Comparison of ENCODE assay signal across 9 cellular contexts in the genomic region with DNA sequence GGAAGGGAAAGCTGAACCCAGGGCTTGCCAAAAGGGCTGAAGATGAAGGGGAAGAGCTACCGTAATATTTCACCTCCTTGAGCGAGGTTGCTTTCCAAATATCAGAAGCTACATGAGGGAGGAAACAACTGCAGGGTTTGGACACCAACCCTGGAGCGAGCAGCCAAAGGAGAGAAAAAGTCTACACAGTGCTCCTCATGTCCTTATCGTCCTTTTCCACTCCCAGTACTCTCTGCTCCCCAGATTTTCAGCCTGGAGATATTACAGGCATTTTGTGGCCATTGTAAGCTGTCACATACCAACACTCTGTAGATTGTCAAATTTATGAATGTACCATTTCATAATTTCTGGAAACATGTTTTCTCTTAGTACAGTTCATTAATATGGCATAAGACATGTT.
"Had no signal": no experiment of that assay in that cellular context is flagged by ENCODE, and none has a peak within 500 bp of the region (broad histone marks: within the 10 kb centered on the region; RNA-seq: fewer than 3 reads in every experiment).

No MANE protein-coding gene starts in this region.

- H3K4me3 ChIP-seq: ascending aorta, testis, vagina had no signal

- H3K4me1 ChIP-seq: ascending aorta, testis, vagina had no signal

- H3K36me3 ChIP-seq: ascending aorta, brain microvascular endothelial cell, vagina had no signal

- DNase-seq: activated gamma-delta T cell; central memory CD4-positive, alpha-beta T cell; effector CD8-positive, alpha-beta T cell; occipital lobe; T-helper 17 cell had no signal

- H3K27ac ChIP-seq: ascending aorta, brain microvascular endothelial cell, testis, vagina had no signal

- H3K9me3 ChIP-seq: testis, vagina had no signal

- H3K27me3 ChIP-seq: ascending aorta, brain microvascular endothelial cell, testis, vagina had no signal
